8 cellular contexts compared by ENCODE assay signal in the genomic region with DNA sequence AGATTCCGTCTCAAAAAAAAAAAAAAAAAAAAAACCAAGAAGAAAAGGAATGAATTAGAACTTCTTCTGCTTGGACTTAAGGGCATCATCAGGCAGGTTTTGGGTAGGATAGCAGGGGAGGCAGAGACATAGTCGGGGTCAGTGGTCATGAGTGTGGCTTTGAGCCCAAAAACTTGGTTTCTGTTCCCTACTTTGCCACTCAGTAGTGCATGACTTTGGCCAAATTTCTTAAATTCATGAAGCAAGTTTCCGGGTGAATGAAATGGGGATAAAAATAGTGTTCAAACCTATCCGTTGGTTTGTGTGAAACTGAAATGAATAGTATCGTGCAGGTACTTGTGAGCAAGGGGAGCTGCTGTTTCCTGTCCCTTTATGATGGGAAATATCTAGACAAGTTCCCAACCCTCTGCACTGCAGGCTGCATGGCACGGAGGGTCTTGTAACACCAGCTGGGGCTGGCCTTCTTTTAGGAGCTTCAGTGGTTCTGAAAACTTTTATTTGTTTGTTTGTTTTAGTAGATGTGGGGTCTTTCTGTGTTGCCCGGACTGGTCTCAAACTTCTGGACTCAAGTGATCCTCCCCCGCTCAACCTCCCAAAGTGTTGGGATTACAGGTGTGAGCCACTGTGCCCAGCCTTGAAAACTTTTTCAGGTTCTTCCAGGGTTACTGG. TPM values are rescaled to one million over a fixed set of nuclear protein-coding genes. Genes with fewer than 3 reads are reported as not detected.
A peak's percentile ranks its signal among the peaks of the same experiment; 100 is the strongest.
DNase-seq lines count a peak whose midpoint lies in the region; ATAC-seq and TF ChIP-seq lines count a peak whose summit lies in the region.

No MANE protein-coding gene starts in this region.

- H3K36me3 ChIP-seq in psoas muscle (ENCODE audit: insufficient read depth in 1 of 2, low read depth in 1 of 2), result peaks cover 3 to 98% of the 10 kb centered on the region in 2 donors

- H3K4me3 Mint-ChIP-seq in CD4-positive, alpha-beta T cell, result no peak overlapping the region
- H3K4me3 Mint-ChIP-seq in dendritic cell treated with granulocyte-macrophage colony-stimulating factor and Interleukin-4, amounts not matched to agents 40 ng/mL and 50 ng/mL, for 4 days, result peak overlapping the region; percentile 23

- POLR2A ChIA-PET in CD4-positive, alpha-beta T cell (lab: Charles Lee), result interaction anchor here (0.7 to 3.0 kb wide), 7 partner anchors 11 to 66 kb away, joined by 3 to 25 read pairs (median 5); partner anchors contain the start of genes MALAT1 and NEAT1

- H3K36me3 Mint-ChIP-seq in CD4-positive, alpha-beta T cell (ENCODE audit: low read depth), result peaks cover 64% of the 10 kb centered on the region
- H3K36me3 Mint-ChIP-seq in dendritic cell treated with granulocyte-macrophage colony-stimulating factor and Interleukin-4, amounts not matched to agents 40 ng/mL and 50 ng/mL, for 4 days (ENCODE audit: low read depth), result peaks cover 99% of the 10 kb centered on the region

- no peaks in the 10 kb centered on the region for H3K9me3 Mint-ChIP-seq in CD4-positive, alpha-beta T cell
- no peaks in the 10 kb centered on the region for H3K9me3 Mint-ChIP-seq in dendritic cell treated with granulocyte-macrophage colony-stimulating factor and Interleukin-4, amounts not matched to agents 40 ng/mL and 50 ng/mL, for 4 days

- DNase-seq in CD4-positive, alpha-beta T cell, result no peak
- peak; percentile 1 for DNase-seq in NCI-H226
- DNase-seq in psoas muscle, result no peak
- DNase-seq in AG08396 (ENCODE audit: low spot score), result no peak
- no peak for DNase-seq in T-helper 9 cell
- DNase-seq in T1000 (lab: John Stamatoyannopoulos, UW), result no peak

- peak overlapping the region; percentile 74 for H3K27ac Mint-ChIP-seq in CD4-positive, alpha-beta T cell
- peak overlapping the region; percentile 77 for H3K27ac Mint-ChIP-seq in dendritic cell treated with granulocyte-macrophage colony-stimulating factor and Interleukin-4, amounts not matched to agents 40 ng/mL and 50 ng/mL, for 4 days

- H3K4me1 ChIP-seq in psoas muscle, result peaks cover 27% of the 10 kb centered on the region

- 32 to 46% (median 35%) methylated on average over 7 to 8 of the region's 8 CpGs for WGBS in psoas muscle, 3 donors

- H3K4me1 Mint-ChIP-seq in CD4-positive, alpha-beta T cell (ENCODE audit: low read depth), result peaks cover 59% of the 10 kb centered on the region
- H3K4me1 Mint-ChIP-seq in dendritic cell treated with granulocyte-macrophage colony-stimulating factor and Interleukin-4, amounts not matched to agents 40 ng/mL and 50 ng/mL, for 4 days (ENCODE audit: low read depth), result peaks cover 80% of the 10 kb centered on the region

- no peaks in the 10 kb centered on the region for H3K27me3 ChIP-seq in CD4-positive, alpha-beta T cell (ENCODE audit: control insufficient read depth, insufficient read depth, low read length)
- no peaks in the 10 kb centered on the region for H3K27me3 ChIP-seq in psoas muscle (ENCODE audit: insufficient read depth in 3 of 3, low read length in 2 of 3)

- H3K4me3 ChIP-seq in psoas muscle, result peak overlapping the region; percentile 26

- CTCF ChIA-PET in CD4-positive, alpha-beta T cell (lab: Charles Lee), result no interaction called here

- no peak overlapping the region for H3K27ac ChIP-seq in CD4-positive, alpha-beta T cell (ENCODE audit: low read depth, low read length)
- peak overlapping the region; percentile 100 for H3K27ac ChIP-seq in psoas muscle

- no peaks in the 10 kb centered on the region for H3K27me3 Mint-ChIP-seq in CD4-positive, alpha-beta T cell
- H3K27me3 Mint-ChIP-seq in dendritic cell treated with granulocyte-macrophage colony-stimulating factor and Interleukin-4, amounts not matched to agents 40 ng/mL and 50 ng/mL, for 4 days, result no peaks in the 10 kb centered on the region

- no peak for TF ChIP-seq CTCF in CD4-positive, alpha-beta T cell (IDR thresholded peaks at IDR 0.05)
- TF ChIP-seq CTCF in psoas muscle (IDR thresholded peaks at IDR 0.05), result no peak

- intact Hi-C loops in CD4-positive, alpha-beta T cell (cut with DNase I, micrococcal nuclease), result no loop called here
- intact Hi-C loops in dendritic cell treated with granulocyte-macrophage colony-stimulating factor and Interleukin-4, amounts not matched to agents 40 ng/mL and 50 ng/mL, for 4 days (cut with micrococcal nuclease), result no loop called here
- intact Hi-C loops in psoas muscle (cut with DNase I), result no loop called here

- peak; percentile 14 for ATAC-seq in CD4-positive, alpha-beta T cell (ENCODE audit: poor library complexity)
- peak; percentile 52 for ATAC-seq in GM21447 (IDR thresholded peaks at IDR 0.05; ENCODE audit: unreplicated experiment)
- ATAC-seq in psoas muscle, result no peak

- no peaks in the 10 kb centered on the region for H3K9me3 ChIP-seq in CD4-positive, alpha-beta T cell (ENCODE audit: control insufficient read depth, low read length)
- no peaks in the 10 kb centered on the region for H3K9me3 ChIP-seq in psoas muscle

RNA-seq across cellular contexts. Expression of gene NEAT1, which starts 18.4 kb away (rescaled TPM):
- 100 to 1,000 TPM; 221 to 223 TPM for total RNA-seq in CD4-positive, alpha-beta T cell
- 1,000 to 10,000 TPM in 1 of 4 donors, 100 to 1,000 TPM in 3; 517 to 1,759 (median 646) TPM for total RNA-seq in psoas muscle
- 100 to 1,000 TPM; 474 to 758 (median 716) TPM for polyA plus RNA-seq in psoas muscle

RNA-seq across cellular contexts. Expression of gene FRMD8, which starts 54.5 kb away (rescaled TPM):
- total RNA-seq in CD4-positive, alpha-beta T cell, result 10 to 100 TPM; 19.4 to 25.3 TPM
- total RNA-seq in psoas muscle, result 10 to 100 TPM in 3 of 4 donors, 1 to 10 TPM in 1; 7.4 to 27.7 (median 13.9) TPM
- polyA plus RNA-seq in psoas muscle, result 10 to 100 TPM; 10.6 to 20.8 (median 12.9) TPM

RNA-seq across cellular contexts. Expression of gene MALAT1, which starts 57.9 kb away (rescaled TPM):
- over 10,000 TPM; 31,509 to 32,316 TPM for total RNA-seq in CD4-positive, alpha-beta T cell
- over 10,000 TPM in 1 of 4 donors, 1,000 to 10,000 TPM in 3; 3,071 to 11,376 (median 4,986) TPM for total RNA-seq in psoas muscle
- polyA plus RNA-seq in psoas muscle, result 100 to 1,000 TPM; 102 to 846 (median 299) TPM

RNA-seq across cellular contexts. Expression of gene SLC25A45, which starts 58.5 kb away (rescaled TPM):
- total RNA-seq in CD4-positive, alpha-beta T cell, result 10 to 100 TPM; 40.0 to 40.8 TPM
- total RNA-seq in psoas muscle, result 1 to 10 TPM; 5.7 to 8.8 (median 7.2) TPM
- polyA plus RNA-seq in psoas muscle, result 10 to 100 TPM in 1 of 3 donors, 1 to 10 TPM in 2; 3.7 to 18.5 (median 6.1) TPM

Comparison
In these comparisons a context has a peak if more than half of its experiments do, and no peak if none do; other contexts are left out.
1. ATAC-seq: peak in CD4-positive, alpha-beta T cell (single experiment) and GM21447 (single experiment); none in psoas muscle (0 of 4).